Comparison of ENCODE assay signal across 15 cellular contexts in genomic region chr7:120186688-120187087, GRCh38.
DNase-seq lines count a peak whose midpoint lies in the region; TF ChIP-seq lines count a peak whose summit lies in the region.
"Had no signal": no experiment of that assay in that cellular context is flagged by ENCODE, and none has a peak within 500 bp of the region (broad histone marks: within the 10 kb centered on the region; RNA-seq: fewer than 3 reads in every experiment).

No MANE protein-coding gene starts in this region.

- no peaks in the 10 kb centered on the region for H3K4me1 Mint-ChIP-seq in neural progenitor cell
- H3K4me1 Mint-ChIP-seq: CD4-positive, alpha-beta memory T cell had no signal

- H3K4me3 Mint-ChIP-seq in neural progenitor cell: no peak overlapping the region
- H3K4me3 Mint-ChIP-seq: CD4-positive, alpha-beta memory T cell; GM23338; HFFc6 had no signal

- H3K27ac ChIP-seq in caudate nucleus (ENCODE audit: low read depth, low read length) (peak overlapping the region; percentile 32), neural progenitor cell (no peak overlapping the region)

- in situ Hi-C loops in SK-MEL-5 (cut with HindIII; ENCODE audit: low pct_unique_long_range_greater_than_20kb, low sequenced_read_pairs): no loop called here

- H3K4me3 ChIP-seq in neural progenitor cell: no peak overlapping the region
- H3K4me3 ChIP-seq: GM23338, HAP-1 had no signal

- no peak overlapping the region for H3K27ac Mint-ChIP-seq in neural progenitor cell
- H3K27ac Mint-ChIP-seq: CD4-positive, alpha-beta memory T cell; GM23338; HFFc6 had no signal

- H3K9me3 ChIP-seq in neural progenitor cell (ENCODE audit: low read depth): no peaks in the 10 kb centered on the region
- H3K9me3 ChIP-seq: HAP-1 had no signal

- TF ChIP-seq CTCF in neural progenitor cell (IDR thresholded peaks at IDR 0.05): no peak

- peaks cover 22% of the 10 kb centered on the region for H3K4me1 ChIP-seq in neural progenitor cell
- H3K4me1 ChIP-seq: HAP-1 had no signal

- H2AFZ ChIP-seq in neural progenitor cell (replicated peaks): peak overlapping the region; percentile 2
- H2AFZ ChIP-seq: GM23338 had no signal

- no peaks in the 10 kb centered on the region for H4K20me1 ChIP-seq in neural progenitor cell (ENCODE audit: low read depth)

- peaks cover 17% of the 10 kb centered on the region for H3F3A ChIP-seq in neural progenitor cell (ENCODE audit: low read depth)

- H3K9me3 Mint-ChIP-seq in neural progenitor cell: no peaks in the 10 kb centered on the region
- H3K9me3 Mint-ChIP-seq: GM23338 had no signal

- no peaks in the 10 kb centered on the region for H3K27me3 Mint-ChIP-seq in neural progenitor cell (ENCODE audit: insufficient read depth, low read depth)
- H3K27me3 Mint-ChIP-seq: CD4-positive, alpha-beta memory T cell had no signal

- no peaks in the 10 kb centered on the region for H3K36me3 Mint-ChIP-seq in neural progenitor cell
- H3K36me3 Mint-ChIP-seq: CD4-positive, alpha-beta memory T cell had no signal

- no peaks in the 10 kb centered on the region for H3K79me2 ChIP-seq in neural progenitor cell (ENCODE audit: low read depth)

- H3K9ac ChIP-seq in neural progenitor cell: no peak overlapping the region

- H3K4me2 ChIP-seq in neural progenitor cell: no peak overlapping the region
- H3K4me2 ChIP-seq: GM23338 had no signal

- H3K36me3 ChIP-seq in neural progenitor cell: no peaks in the 10 kb centered on the region
- H3K36me3 ChIP-seq: HAP-1 had no signal

- DNase-seq in RPMI7951 (ENCODE audit: low read depth): peak; percentile 8
- DNase-seq in SK-MEL-5 (ENCODE audit: low read depth, low spot score): peak; percentile 26
- no peak for DNase-seq in caudate nucleus (lab: John Stamatoyannopoulos, UW)
- no peak for DNase-seq in neural progenitor cell (ENCODE audit: low spot score)
- DNase-seq in NCI-H524 treated with DMSO at 0.1 percent for 48 hours (lab: John Stamatoyannopoulos, UW): no peak
- no peak for DNase-seq in NCI-H1436 (lab: John Stamatoyannopoulos, UW)
- DNase-seq: C1 segment of cervical spinal cord; Calu3; CD4-positive, alpha-beta memory T cell; COR-L47; DMS53; DND-41; HFFc6 had no signal

- H3K27me3 ChIP-seq in neural progenitor cell: no peaks in the 10 kb centered on the region

Comparison
In these comparisons a context has a peak if more than half of its experiments do, and no peak if none do; other contexts are left out.
1. DNase-seq: peak in RPMI7951 (single experiment) and SK-MEL-5 (single experiment); none in caudate nucleus (0 of 61), neural progenitor cell (single experiment), NCI-H524 treated with DMSO at 0.1 percent for 48 hours (single experiment) and NCI-H1436 (single experiment).